ENCODE assay signal across 1 cellular context in genomic region chr3:69087030-69087791, GRCh38.
TF ChIP-seq lines count a peak whose summit lies in the region.

No MANE protein-coding gene starts in this region.

TF ChIP-seq in K562, 482 proteins besides CTCF, POLR2A, EP300 and RAD21:
- TF ChIP-seq CHCHD3 (CRISPR knock-in tag; IDR thresholded peaks at IDR 0.05): no peak
- TF ChIP-seq ZNF316 (IDR thresholded peaks at IDR 0.05): no peak
- no peak for TF ChIP-seq BRF2 (IDR thresholded peaks at IDR 0.05; ENCODE audit: borderline replicate concordance, insufficient read depth, insufficient read length)
- TF ChIP-seq, protein P1, sequence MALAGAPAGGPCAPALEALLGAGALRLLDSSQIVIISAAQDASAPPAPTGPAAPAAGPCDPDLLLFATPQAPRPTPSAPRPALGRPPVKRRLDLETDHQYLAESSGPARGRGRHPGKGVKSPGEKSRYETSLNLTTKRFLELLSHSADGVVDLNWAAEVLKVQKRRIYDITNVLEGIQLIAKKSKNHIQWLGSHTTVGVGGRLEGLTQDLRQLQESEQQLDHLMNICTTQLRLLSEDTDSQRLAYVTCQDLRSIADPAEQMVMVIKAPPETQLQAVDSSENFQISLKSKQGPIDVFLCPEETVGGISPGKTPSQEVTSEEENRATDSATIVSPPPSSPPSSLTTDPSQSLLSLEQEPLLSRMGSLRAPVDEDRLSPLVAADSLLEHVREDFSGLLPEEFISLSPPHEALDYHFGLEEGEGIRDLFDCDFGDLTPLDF (CRISPR knock-in tag; IDR thresholded peaks at IDR 0.05): no peak
- no peak for TF ChIP-seq TCF15 (CRISPR knock-in tag; IDR thresholded peaks at IDR 0.05)
- TF ChIP-seq ZNF121 (CRISPR knock-in tag; conservative IDR thresholded peaks at IDR 0.05): peak; percentile 33; the same call in 1 of the 2 replicates
